In genomic region chr6:13378669-13379590, GRCh38 we compare ENCODE assay signal across 11 cellular contexts. TPM values are rescaled to one million over a fixed set of nuclear protein-coding genes. Genes with fewer than 3 reads are reported as not detected.
DNase-seq lines count a peak whose midpoint lies in the region; TF ChIP-seq lines count a peak whose summit lies in the region.
"Had no signal": no experiment of that assay in that cellular context is flagged by ENCODE, and none has a peak within 500 bp of the region (broad histone marks: within the 10 kb centered on the region; RNA-seq: fewer than 3 reads in every experiment).

No MANE protein-coding gene starts in this region.

- no peaks in the 10 kb centered on the region for H3K9me3 Mint-ChIP-seq in immature natural killer cell

- 71% methylated on average over 7 of the region's 9 CpGs for WGBS in SK-N-SH (ENCODE audit: low lambda C conversion rate)

- H3K4me1 ChIP-seq in SK-N-SH (ENCODE audit: control insufficient read depth in 1 of 2, insufficient read depth in 2 of 2, low read depth in 1 of 2, low read length in 1 of 2) = peaks cover 0 to 11% of the 10 kb centered on the region in 2 experiments; a peak in 1 of 4 replicates

- H4K20me1 ChIP-seq in SK-N-SH (ENCODE audit: insufficient read depth) = no peaks in the 10 kb centered on the region

- no peak overlapping the region for H2AFZ ChIP-seq in SK-N-SH (ENCODE audit: low read depth)

- peaks cover 90 to 98% of the 10 kb centered on the region in 2 donors for H3K4me1 Mint-ChIP-seq in immature natural killer cell

- TF ChIP-seq RAD21 in SK-N-SH (IDR thresholded peaks at IDR 0.05; ENCODE audit: low read length) = no peak

- H3K36me3 ChIP-seq in SK-N-SH (replicated peaks in 1 of 2; ENCODE audit: control insufficient read depth in 1 of 2, insufficient read depth in 2 of 2, low read length in 1 of 2) = no peaks in the 10 kb centered on the region

- TF ChIP-seq CTCF in SK-N-SH (IDR thresholded peaks at IDR 0.05) = no peak

- H3K27me3 Mint-ChIP-seq in immature natural killer cell (ENCODE audit: low read depth in 3 of 3) = peaks cover 2 to 8% (median 2%) of the 10 kb centered on the region in 3 donors
- H3K27me3 Mint-ChIP-seq: activated naive CD8-positive, alpha-beta T cell treated with anti-CD3 and anti-CD28 coated beads, Interleukin-2, amount 50 U/mL, for 24 hours; CD4-positive, CD25-positive, alpha-beta regulatory T cell had no signal

- no peaks in the 10 kb centered on the region for H3K79me2 ChIP-seq in SK-N-SH (ENCODE audit: insufficient read depth)

- H3K9me2 ChIP-seq in SK-N-SH = no peaks in the 10 kb centered on the region

- peak overlapping the region in 5 of 6 donors; percentile 67 to 88 (median 80) for H3K27ac Mint-ChIP-seq in immature natural killer cell
- H3K27ac Mint-ChIP-seq: activated naive CD8-positive, alpha-beta T cell treated with anti-CD3 and anti-CD28 coated beads, Interleukin-2, amount 50 U/mL, for 24 hours; CD4-positive, CD25-positive, alpha-beta regulatory T cell had no signal

- POLR2A ChIA-PET in SK-N-SH (lab: Yijun Ruan, JAX) = no interaction called here

- CTCF ChIA-PET in SK-N-SH (lab: Yijun Ruan, JAX) = interaction anchor here (0.9 to 3.1 kb wide), 4 partner anchors 23 to 196 kb away, joined by 3 to 10 read pairs (median 4); partner anchors contain the start of gene SIRT5

- H3K36me3 Mint-ChIP-seq in immature natural killer cell = peaks cover 0 to 21% (median 10%) of the 10 kb centered on the region in 3 donors
- H3K36me3 Mint-ChIP-seq: CD4-positive, CD25-positive, alpha-beta regulatory T cell had no signal

- H3K4me2 ChIP-seq in SK-N-SH = no peak overlapping the region

- H3K4me3 Mint-ChIP-seq in immature natural killer cell = no peak overlapping the region
- H3K4me3 Mint-ChIP-seq: activated naive CD8-positive, alpha-beta T cell treated with anti-CD3 and anti-CD28 coated beads, Interleukin-2, amount 50 U/mL, for 24 hours; CD4-positive, CD25-positive, alpha-beta regulatory T cell had no signal

- TF ChIP-seq EP300 in SK-N-SH (IDR thresholded peaks at IDR 0.05; ENCODE audit: borderline replicate concordance in 1 of 2, low read depth in 1 of 2, low read length in 1 of 2) = no peak

- no peak overlapping the region for H3K9ac ChIP-seq in SK-N-SH

- no peak overlapping the region for H3K27ac ChIP-seq in SK-N-SH (ENCODE audit: low read depth in 2 of 2, low read length in 1 of 2)
- H3K27ac ChIP-seq: coronary artery had no signal

- H3K27me3 ChIP-seq in SK-N-SH (ENCODE audit: insufficient read depth) = no peaks in the 10 kb centered on the region

- no peaks in the 10 kb centered on the region for H3K9me3 ChIP-seq in SK-N-SH

- DNase-seq in D341Med (ENCODE audit: low spot score) = peak; percentile 78
- peak; percentile 67 for DNase-seq in LoVo (ENCODE audit: low spot score)
- DNase-seq in NCI-H82 treated with DMSO at 0.1 percent for 48 hours (lab: John Stamatoyannopoulos, UW; ENCODE audit: unreplicated experiment) = peak; percentile 71
- no peak for DNase-seq in immature natural killer cell
- DNase-seq in stimulated activated CD4-positive, alpha-beta T cell treated with anti-CD3 and anti-CD28 coated beads, Interleukin-4, amount 100 ng/mL, for 1 hour = no peak
- DNase-seq in stimulated activated naive CD4-positive, alpha-beta T cell treated with Interleukin-2 at 50 U/mL for 16 hours (lab: John Stamatoyannopoulos, UW) = no peak
- no peak for DNase-seq in SK-N-SH
- no peak for DNase-seq in stimulated activated CD8-positive, alpha-beta memory T cell treated with anti-CD3 and anti-CD28 coated beads, Interleukin-4, amount 100 ng/mL, for 48 hours
- DNase-seq: activated naive CD8-positive, alpha-beta T cell treated with anti-CD3 and anti-CD28 coated beads, Interleukin-2, amount 50 U/mL, for 24 hours; CD4-positive, CD25-positive, alpha-beta regulatory T cell had no signal

- H3F3A ChIP-seq in SK-N-SH (replicated peaks; ENCODE audit: insufficient read depth) = no peaks in the 10 kb centered on the region

- no peak overlapping the region for H3K4me3 ChIP-seq in SK-N-SH (ENCODE audit: low read depth in 2 of 2, low read length in 1 of 2)
- H3K4me3 ChIP-seq: coronary artery had no signal

TF ChIP-seq in SK-N-SH, 30 proteins besides CTCF, POLR2A, EP300 and RAD21:
- TF ChIP-seq IRF3 (IDR thresholded peaks at IDR 0.05; ENCODE audit: low read depth, low read length) (no peak), TCF12 (IDR thresholded peaks at IDR 0.05) (no peak), JUND (IDR thresholded peaks at IDR 0.05) (no peak), REST (IDR thresholded peaks at IDR 0.05; ENCODE audit: low read depth, low read length) (no peak), USF2 (IDR thresholded peaks at IDR 0.05; ENCODE audit: borderline replicate concordance, low read depth, low read length) (no peak), MAX (IDR thresholded peaks at IDR 0.05; ENCODE audit: low read depth) (no peak), ZBTB33 (IDR thresholded peaks at IDR 0.05; ENCODE audit: borderline replicate concordance, low read depth) (no peak), POLR2AphosphoS5 (IDR thresholded peaks at IDR 0.05; ENCODE audit: low read depth, low read length) (no peak), NRF1 (IDR thresholded peaks at IDR 0.05; ENCODE audit: low read depth, low read length) (no peak), RFX5 (IDR thresholded peaks at IDR 0.05; ENCODE audit: low read length) (no peak)

RNA-seq across cellular contexts. Expression of gene TBC1D7, which starts 50.6 kb away (rescaled TPM):
- polyA plus RNA-seq in immature natural killer cell = 10 to 100 TPM; 19.0 to 40.3 (median 23.5) TPM
- polyA plus RNA-seq in SK-N-SH (2012; rRNA removed) = 25.2 and 27.5 TPM in 2 replicates
- polyA plus RNA-seq in SK-N-SH (2012; cell fraction: cytosol; rRNA removed) = 27.7 and 30.3 TPM in 2 replicates
- 22.8 and 24.5 TPM in 2 replicates for polyA plus RNA-seq in SK-N-SH (2012; cell fraction: nucleus; rRNA removed)

Comparison
In these comparisons a context has a peak if more than half of its experiments do, and no peak if none do; other contexts are left out.
1. DNase-seq: peak in D341Med (single experiment), LoVo (single experiment) and NCI-H82 treated with DMSO at 0.1 percent for 48 hours (single experiment); none in immature natural killer cell (0 of 3), stimulated activated CD4-positive, alpha-beta T cell treated with anti-CD3 and anti-CD28 coated beads, Interleukin-4, amount 100 ng/mL, for 1 hour (single experiment), stimulated activated naive CD4-positive, alpha-beta T cell treated with Interleukin-2 at 50 U/mL for 16 hours (single experiment), SK-N-SH (single experiment) and stimulated activated CD8-positive, alpha-beta memory T cell treated with anti-CD3 and anti-CD28 coated beads, Interleukin-4, amount 100 ng/mL, for 48 hours (single experiment).